In the genomic region with DNA sequence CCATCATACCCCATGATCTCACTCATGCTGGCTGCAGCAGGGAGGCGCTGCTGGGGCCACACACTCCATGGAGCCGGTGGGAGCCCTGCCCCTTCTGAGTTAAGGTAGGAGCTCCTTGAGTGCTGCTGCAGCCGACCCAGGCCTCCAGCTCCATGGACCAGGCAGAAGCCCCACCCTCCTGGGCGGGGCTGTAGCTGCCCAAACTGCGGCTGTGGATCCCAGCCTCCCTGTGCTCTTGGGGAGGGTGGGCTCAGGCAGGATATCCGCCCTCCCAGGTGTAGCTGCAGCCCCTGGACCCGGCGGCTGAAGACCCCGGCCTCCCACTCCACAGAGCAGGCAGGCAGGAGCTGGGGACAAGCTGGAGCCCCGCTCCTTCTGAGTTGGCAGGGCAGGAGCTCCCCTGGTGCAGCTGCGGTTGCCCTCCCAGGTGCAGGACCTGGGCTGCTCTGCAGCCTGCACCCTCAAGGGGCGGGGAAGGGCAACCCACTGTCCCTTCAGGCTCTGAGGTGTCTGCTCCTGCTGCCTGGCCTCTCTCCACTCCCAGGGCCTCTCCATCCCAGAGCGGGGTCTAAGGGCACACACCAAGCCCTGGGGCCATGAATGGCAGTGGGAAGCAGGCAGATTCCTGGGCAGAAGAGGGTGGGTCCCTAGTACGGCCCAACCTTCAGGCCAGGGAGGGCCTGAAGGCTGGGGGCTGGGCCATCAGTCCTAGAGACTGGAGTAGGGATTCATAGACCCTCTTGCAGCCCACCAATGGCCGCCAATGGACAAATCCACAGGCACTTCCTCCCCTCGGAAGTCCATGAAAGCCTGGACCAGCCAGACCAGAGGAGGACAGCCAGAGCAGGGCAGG, we compare ENCODE assay signal across 1 cellular context.
TF ChIP-seq lines count a peak whose summit lies in the region.

No MANE protein-coding gene starts in this region.

TF ChIP-seq in HCT116, 20 proteins besides CTCF, POLR2A, EP300 and RAD21 (continued from another document):
- TF ChIP-seq, protein P1, sequence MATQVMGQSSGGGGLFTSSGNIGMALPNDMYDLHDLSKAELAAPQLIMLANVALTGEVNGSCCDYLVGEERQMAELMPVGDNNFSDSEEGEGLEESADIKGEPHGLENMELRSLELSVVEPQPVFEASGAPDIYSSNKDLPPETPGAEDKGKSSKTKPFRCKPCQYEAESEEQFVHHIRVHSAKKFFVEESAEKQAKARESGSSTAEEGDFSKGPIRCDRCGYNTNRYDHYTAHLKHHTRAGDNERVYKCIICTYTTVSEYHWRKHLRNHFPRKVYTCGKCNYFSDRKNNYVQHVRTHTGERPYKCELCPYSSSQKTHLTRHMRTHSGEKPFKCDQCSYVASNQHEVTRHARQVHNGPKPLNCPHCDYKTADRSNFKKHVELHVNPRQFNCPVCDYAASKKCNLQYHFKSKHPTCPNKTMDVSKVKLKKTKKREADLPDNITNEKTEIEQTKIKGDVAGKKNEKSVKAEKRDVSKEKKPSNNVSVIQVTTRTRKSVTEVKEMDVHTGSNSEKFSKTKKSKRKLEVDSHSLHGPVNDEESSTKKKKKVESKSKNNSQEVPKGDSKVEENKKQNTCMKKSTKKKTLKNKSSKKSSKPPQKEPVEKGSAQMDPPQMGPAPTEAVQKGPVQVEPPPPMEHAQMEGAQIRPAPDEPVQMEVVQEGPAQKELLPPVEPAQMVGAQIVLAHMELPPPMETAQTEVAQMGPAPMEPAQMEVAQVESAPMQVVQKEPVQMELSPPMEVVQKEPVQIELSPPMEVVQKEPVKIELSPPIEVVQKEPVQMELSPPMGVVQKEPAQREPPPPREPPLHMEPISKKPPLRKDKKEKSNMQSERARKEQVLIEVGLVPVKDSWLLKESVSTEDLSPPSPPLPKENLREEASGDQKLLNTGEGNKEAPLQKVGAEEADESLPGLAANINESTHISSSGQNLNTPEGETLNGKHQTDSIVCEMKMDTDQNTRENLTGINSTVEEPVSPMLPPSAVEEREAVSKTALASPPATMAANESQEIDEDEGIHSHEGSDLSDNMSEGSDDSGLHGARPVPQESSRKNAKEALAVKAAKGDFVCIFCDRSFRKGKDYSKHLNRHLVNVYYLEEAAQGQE (IDR thresholded peaks at IDR 0.05; ENCODE audit: low read depth), result no peak
- TF ChIP-seq, protein P2, sequence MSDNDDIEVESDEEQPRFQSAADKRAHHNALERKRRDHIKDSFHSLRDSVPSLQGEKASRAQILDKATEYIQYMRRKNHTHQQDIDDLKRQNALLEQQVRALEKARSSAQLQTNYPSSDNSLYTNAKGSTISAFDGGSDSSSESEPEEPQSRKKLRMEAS (IDR thresholded peaks at IDR 0.05), result no peak
- TF ChIP-seq EGR1 (IDR thresholded peaks at IDR 0.05; ENCODE audit: low read depth), result no peak
- TF ChIP-seq, protein P3, sequence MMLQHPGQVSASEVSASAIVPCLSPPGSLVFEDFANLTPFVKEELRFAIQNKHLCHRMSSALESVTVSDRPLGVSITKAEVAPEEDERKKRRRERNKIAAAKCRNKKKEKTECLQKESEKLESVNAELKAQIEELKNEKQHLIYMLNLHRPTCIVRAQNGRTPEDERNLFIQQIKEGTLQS (IDR thresholded peaks at IDR 0.05), result no peak
- TF ChIP-seq SRF (IDR thresholded peaks at IDR 0.05; ENCODE audit: low read depth), result no peak
- no peak for TF ChIP-seq TCF7L2 (IDR thresholded peaks at IDR 0.05; ENCODE audit: borderline replicate concordance, extremely low read depth, insufficient read depth, insufficient read length)
TF ChIP-seq in HCT116: peak in this region for 0.
